Comparison of ENCODE assay signal across 8 cellular contexts in the genomic region with DNA sequence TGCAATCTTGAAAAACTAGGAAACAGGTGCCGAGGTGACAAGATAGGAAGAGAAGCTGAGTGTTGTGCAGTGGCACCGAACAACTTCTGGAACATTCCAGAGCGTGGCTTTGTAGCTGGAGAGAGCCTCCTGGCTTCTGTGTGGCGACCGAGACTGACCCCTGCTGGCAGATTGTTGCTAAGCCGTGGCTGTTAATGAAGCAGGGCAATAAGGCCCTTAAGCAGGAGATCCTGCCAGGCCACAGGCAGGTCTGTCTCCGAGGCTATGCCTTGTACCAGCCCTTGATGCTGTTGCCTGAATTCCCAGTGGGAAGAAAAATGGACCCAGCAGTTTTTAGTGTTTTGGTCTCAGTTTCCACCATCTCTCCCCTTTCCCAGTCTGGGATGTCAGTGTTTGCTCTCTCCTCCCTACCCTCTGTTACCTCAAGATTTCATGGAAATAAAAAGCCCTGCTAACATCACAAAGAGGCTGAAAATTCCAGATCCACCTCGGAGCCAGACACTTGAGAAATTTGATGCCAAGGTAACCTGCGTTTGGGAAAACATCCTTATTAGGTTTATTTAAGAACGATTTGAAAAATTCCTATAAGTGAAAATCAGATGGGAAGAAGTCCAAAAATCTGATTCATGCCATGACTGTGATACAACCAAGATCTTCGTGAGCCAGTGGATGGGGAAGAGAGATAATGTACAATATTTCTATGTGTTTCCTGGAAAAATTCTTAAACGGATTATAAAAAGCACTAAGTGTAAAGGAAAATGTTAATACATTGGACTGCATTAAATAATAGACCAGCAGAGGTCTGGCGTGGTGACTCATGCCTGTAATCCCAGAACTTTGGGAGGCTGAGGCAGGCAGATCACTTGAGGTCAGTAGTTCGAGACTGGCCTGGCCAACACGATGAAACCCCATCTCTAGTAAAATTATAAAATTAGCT.
DNase-seq lines count a peak whose midpoint lies in the region; ATAC-seq and TF ChIP-seq lines count a peak whose summit lies in the region.

No MANE protein-coding gene starts in this region.

- peaks cover 0 to 7% (median 2%) of the 10 kb centered on the region in 7 donors for H3K9me3 Mint-ChIP-seq in CD14-positive monocyte
- H3K9me3 Mint-ChIP-seq in activated naive CD8-positive, alpha-beta T cell treated with anti-CD3 and anti-CD28 coated beads for 36 hours = no peaks in the 10 kb centered on the region

- peaks cover 1% of the 10 kb centered on the region in 3 donors for H3K27me3 Mint-ChIP-seq in CD14-positive monocyte (ENCODE audit: low read depth in 3 of 3)
- H3K27me3 Mint-ChIP-seq in activated naive CD8-positive, alpha-beta T cell treated with anti-CD3 and anti-CD28 coated beads for 36 hours = no peaks in the 10 kb centered on the region

- peak; percentile 92 for ATAC-seq in GM19372 (IDR thresholded peaks at IDR 0.05; ENCODE audit: low read depth, unreplicated experiment)
- peak; percentile 89 for ATAC-seq in SK-N-SH treated with all-trans-retinoic acid at 6 μM for 48 hours
- no peak for ATAC-seq in HG02840 (IDR thresholded peaks at IDR 0.05; ENCODE audit: low FRiP score, unreplicated experiment)

- intact Hi-C loops in CD14-positive monocyte (cut with micrococcal nuclease) (loop anchor here (2.0 to 5.0 kb wide), 2 partner anchors 313 to 365 kb away; no protein-coding TSS in a partner anchor), cardiac septum (cut with DNase I) (loop anchor here (2.0 kb wide), 1 partner anchor 313 kb away; no protein-coding TSS in a partner anchor)

- peaks cover 0 to 4% of the 10 kb centered on the region in 2 donors for H3K36me3 Mint-ChIP-seq in CD14-positive monocyte
- peaks cover 17% of the 10 kb centered on the region for H3K36me3 Mint-ChIP-seq in activated naive CD8-positive, alpha-beta T cell treated with anti-CD3 and anti-CD28 coated beads for 36 hours

- peak overlapping the region in 1 of 7 donors; percentile 50 for H3K27ac Mint-ChIP-seq in CD14-positive monocyte
- H3K27ac Mint-ChIP-seq in activated naive CD8-positive, alpha-beta T cell treated with anti-CD3 and anti-CD28 coated beads for 36 hours = no peak overlapping the region

- TF ChIP-seq CTCF in CD14-positive monocyte (IDR thresholded peaks at IDR 0.05) = peak; percentile 95

- H3K4me3 Mint-ChIP-seq in CD14-positive monocyte = no peak overlapping the region
- H3K4me3 Mint-ChIP-seq in activated naive CD8-positive, alpha-beta T cell treated with anti-CD3 and anti-CD28 coated beads for 36 hours = no peak overlapping the region

- H3K4me1 Mint-ChIP-seq in CD14-positive monocyte = peaks cover 13% of the 10 kb centered on the region
- peaks cover 20% of the 10 kb centered on the region for H3K4me1 Mint-ChIP-seq in activated naive CD8-positive, alpha-beta T cell treated with anti-CD3 and anti-CD28 coated beads for 36 hours

- peak; percentile 65 for DNase-seq in CD14-positive monocyte (ENCODE audit: low spot score)
- DNase-seq in HUDEP-2 (lab: John Stamatoyannopoulos, UW; ENCODE audit: unreplicated experiment in 76 of 76) = peak in 71 of 76 experiments; percentile 17 to 90 (median 66)
- DNase-seq in activated naive CD8-positive, alpha-beta T cell treated with anti-CD3 and anti-CD28 coated beads for 36 hours = peak; percentile 64
- peak; percentile 83 for DNase-seq in cardiac septum (ENCODE audit: low spot score)
- peak; percentile 83 for DNase-seq in pulmonary artery endothelial cell (ENCODE audit: low read depth, low spot score)

TF ChIP-seq in SK-N-SH treated with all-trans-retinoic acid at 6 μM for 48 hours, 23 proteins besides CTCF, POLR2A, EP300 and RAD21 (continues in another document):
- TF ChIP-seq, protein P1, sequence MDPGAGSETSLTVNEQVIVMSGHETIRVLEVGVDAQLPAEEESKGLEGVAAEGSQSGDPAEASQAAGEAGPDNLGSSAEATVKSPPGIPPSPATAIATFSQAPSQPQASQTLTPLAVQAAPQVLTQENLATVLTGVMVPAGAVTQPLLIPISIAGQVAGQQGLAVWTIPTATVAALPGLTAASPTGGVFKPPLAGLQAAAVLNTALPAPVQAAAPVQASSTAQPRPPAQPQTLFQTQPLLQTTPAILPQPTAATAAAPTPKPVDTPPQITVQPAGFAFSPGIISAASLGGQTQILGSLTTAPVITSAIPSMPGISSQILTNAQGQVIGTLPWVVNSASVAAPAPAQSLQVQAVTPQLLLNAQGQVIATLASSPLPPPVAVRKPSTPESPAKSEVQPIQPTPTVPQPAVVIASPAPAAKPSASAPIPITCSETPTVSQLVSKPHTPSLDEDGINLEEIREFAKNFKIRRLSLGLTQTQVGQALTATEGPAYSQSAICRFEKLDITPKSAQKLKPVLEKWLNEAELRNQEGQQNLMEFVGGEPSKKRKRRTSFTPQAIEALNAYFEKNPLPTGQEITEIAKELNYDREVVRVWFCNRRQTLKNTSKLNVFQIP (CRISPR knock-in tag; IDR thresholded peaks at IDR 0.05; ENCODE audit: borderline replicate concordance, low read depth) = peak; percentile 11; the same call in 1 of the 2 replicates
- TF ChIP-seq, protein P2, sequence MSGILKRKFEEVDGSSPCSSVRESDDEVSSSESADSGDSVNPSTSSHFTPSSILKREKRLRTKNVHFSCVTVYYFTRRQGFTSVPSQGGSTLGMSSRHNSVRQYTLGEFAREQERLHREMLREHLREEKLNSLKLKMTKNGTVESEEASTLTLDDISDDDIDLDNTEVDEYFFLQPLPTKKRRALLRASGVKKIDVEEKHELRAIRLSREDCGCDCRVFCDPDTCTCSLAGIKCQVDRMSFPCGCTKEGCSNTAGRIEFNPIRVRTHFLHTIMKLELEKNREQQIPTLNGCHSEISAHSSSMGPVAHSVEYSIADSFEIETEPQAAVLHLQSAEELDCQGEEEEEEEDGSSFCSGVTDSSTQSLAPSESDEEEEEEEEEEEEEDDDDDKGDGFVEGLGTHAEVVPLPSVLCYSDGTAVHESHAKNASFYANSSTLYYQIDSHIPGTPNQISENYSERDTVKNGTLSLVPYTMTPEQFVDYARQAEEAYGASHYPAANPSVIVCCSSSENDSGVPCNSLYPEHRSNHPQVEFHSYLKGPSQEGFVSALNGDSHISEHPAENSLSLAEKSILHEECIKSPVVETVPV (CRISPR knock-in tag; IDR thresholded peaks at IDR 0.05) = peak; percentile 87; the same call in 1 of the 2 replicates
- TF ChIP-seq ESRRG (CRISPR knock-in tag; IDR thresholded peaks at IDR 0.05) (peak; percentile 84; the same call in 1 of the 2 replicates), ISL1 (CRISPR knock-in tag; IDR thresholded peaks at IDR 0.05) (peak; percentile 100), SNAI2 (CRISPR knock-in tag; IDR thresholded peaks at IDR 0.05) (peak; percentile 75; the same call in 1 of the 2 replicates), PPARA (CRISPR knock-in tag; IDR thresholded peaks at IDR 0.05; ENCODE audit: borderline replicate concordance) (no peak), RARB (CRISPR knock-in tag; IDR thresholded peaks at IDR 0.05) (peak; percentile 44; the same call in 1 of the 2 replicates), OSR1 (CRISPR knock-in tag; IDR thresholded peaks at IDR 0.05) (no peak), ZC3H10 (CRISPR knock-in tag; IDR thresholded peaks at IDR 0.05) (peak; percentile 78), CSDC2 (CRISPR knock-in tag; IDR thresholded peaks at IDR 0.05) (peak; percentile 87), BACH2 (CRISPR knock-in tag; IDR thresholded peaks at IDR 0.05; ENCODE audit: borderline replicate concordance) (no peak), ZFP30 (CRISPR knock-in tag; IDR thresholded peaks at IDR 0.05) (0 out of 2 replicates have a peak, but pooled peaks have one; percentile 1), ARNTL (CRISPR knock-in tag; IDR thresholded peaks at IDR 0.05; ENCODE audit: borderline replicate concordance, low read depth) (no peak), ZNF8 (CRISPR knock-in tag; IDR thresholded peaks at IDR 0.05) (peak; percentile 21; the same call in 1 of the 2 replicates)
- TF ChIP-seq, protein P3, sequence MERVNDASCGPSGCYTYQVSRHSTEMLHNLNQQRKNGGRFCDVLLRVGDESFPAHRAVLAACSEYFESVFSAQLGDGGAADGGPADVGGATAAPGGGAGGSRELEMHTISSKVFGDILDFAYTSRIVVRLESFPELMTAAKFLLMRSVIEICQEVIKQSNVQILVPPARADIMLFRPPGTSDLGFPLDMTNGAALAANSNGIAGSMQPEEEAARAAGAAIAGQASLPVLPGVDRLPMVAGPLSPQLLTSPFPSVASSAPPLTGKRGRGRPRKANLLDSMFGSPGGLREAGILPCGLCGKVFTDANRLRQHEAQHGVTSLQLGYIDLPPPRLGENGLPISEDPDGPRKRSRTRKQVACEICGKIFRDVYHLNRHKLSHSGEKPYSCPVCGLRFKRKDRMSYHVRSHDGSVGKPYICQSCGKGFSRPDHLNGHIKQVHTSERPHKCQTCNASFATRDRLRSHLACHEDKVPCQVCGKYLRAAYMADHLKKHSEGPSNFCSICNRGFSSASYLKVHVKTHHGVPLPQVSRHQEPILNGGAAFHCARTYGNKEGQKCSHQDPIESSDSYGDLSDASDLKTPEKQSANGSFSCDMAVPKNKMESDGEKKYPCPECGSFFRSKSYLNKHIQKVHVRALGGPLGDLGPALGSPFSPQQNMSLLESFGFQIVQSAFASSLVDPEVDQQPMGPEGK (CRISPR knock-in tag; IDR thresholded peaks at IDR 0.05; ENCODE audit: borderline replicate concordance) = peak; percentile 88
- TF ChIP-seq, protein P4, sequence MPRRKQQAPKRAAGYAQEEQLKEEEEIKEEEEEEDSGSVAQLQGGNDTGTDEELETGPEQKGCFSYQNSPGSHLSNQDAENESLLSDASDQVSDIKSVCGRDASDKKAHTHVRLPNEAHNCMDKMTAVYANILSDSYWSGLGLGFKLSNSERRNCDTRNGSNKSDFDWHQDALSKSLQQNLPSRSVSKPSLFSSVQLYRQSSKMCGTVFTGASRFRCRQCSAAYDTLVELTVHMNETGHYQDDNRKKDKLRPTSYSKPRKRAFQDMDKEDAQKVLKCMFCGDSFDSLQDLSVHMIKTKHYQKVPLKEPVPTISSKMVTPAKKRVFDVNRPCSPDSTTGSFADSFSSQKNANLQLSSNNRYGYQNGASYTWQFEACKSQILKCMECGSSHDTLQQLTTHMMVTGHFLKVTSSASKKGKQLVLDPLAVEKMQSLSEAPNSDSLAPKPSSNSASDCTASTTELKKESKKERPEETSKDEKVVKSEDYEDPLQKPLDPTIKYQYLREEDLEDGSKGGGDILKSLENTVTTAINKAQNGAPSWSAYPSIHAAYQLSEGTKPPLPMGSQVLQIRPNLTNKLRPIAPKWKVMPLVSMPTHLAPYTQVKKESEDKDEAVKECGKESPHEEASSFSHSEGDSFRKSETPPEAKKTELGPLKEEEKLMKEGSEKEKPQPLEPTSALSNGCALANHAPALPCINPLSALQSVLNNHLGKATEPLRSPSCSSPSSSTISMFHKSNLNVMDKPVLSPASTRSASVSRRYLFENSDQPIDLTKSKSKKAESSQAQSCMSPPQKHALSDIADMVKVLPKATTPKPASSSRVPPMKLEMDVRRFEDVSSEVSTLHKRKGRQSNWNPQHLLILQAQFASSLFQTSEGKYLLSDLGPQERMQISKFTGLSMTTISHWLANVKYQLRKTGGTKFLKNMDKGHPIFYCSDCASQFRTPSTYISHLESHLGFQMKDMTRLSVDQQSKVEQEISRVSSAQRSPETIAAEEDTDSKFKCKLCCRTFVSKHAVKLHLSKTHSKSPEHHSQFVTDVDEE (CRISPR knock-in tag; IDR thresholded peaks at IDR 0.05) = peak; percentile 46
